In the genomic region with DNA sequence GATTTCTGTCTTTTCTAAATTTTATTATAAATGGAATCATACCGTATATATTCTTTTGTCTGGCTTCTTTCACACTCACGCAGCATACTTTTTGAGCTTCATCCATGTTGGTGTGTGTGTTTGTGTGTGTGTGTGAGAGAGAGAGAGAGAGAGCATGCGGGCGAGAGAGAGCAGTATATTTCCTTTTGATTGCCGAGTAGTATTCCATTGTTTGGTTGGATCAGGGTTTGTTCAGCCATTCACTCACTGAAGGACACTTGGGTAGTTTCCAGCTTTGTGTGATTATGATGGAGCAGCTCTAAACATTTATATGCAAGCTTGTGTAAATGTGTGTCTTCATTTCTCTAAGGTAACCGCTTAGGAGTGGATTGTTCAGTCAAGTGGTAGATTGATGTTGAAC, we compare ENCODE assay signal across 30 cellular contexts. TPM values are rescaled to one million over a fixed set of nuclear protein-coding genes. Genes with fewer than 3 reads are reported as not detected.
"Had no signal": no experiment of that assay in that cellular context is flagged by ENCODE, and none has a peak within 500 bp of the region (broad histone marks: within the 10 kb centered on the region; RNA-seq: fewer than 3 reads in every experiment).

No MANE protein-coding gene starts in this region.

- H3K4me3 Mint-ChIP-seq: activated CD4-positive, alpha-beta memory T cell treated with anti-CD3 and anti-CD28 coated beads, Interleukin-2, amount 10 ng/mL, durations not matched to agents 7 days and 5 days; activated CD4-positive, alpha-beta T cell treated with anti-CD3 and anti-CD28 coated beads for 36 hours; activated naive CD4-positive, alpha-beta T cell treated with anti-CD3 and anti-CD28 coated beads for 36 hours; activated naive CD8-positive, alpha-beta T cell; activated T-helper 17 cell treated with anti-CD3 and anti-CD28 coated beads, Interleukin-2, amount 50 U/mL, for 72 hours; brain had no signal

- H3K9me3 ChIP-seq: MG63, SJCRH30, SK-N-SH had no signal

- H3K4me1 Mint-ChIP-seq: activated T-helper 17 cell treated with anti-CD3 and anti-CD28 coated beads, Interleukin-2, amount 50 U/mL, for 72 hours had no signal

- ATAC-seq: activated CD4-positive, alpha-beta T cell treated with anti-CD3 and anti-CD28 coated beads for 36 hours; activated T-helper 17 cell treated with anti-CD3 and anti-CD28 coated beads, Interleukin-2, amount 50 U/mL, for 72 hours had no signal

- H3K4me3 ChIP-seq: cardiac muscle cell, MG63, PC-9, SJCRH30 had no signal

- H3K36me3 ChIP-seq: cardiac muscle cell, MG63, SJCRH30, WERI-Rb-1 had no signal

- H3K9me3 Mint-ChIP-seq: activated CD4-positive, alpha-beta memory T cell treated with anti-CD3 and anti-CD28 coated beads, Interleukin-2, amount 10 ng/mL, durations not matched to agents 7 days and 5 days; activated naive CD4-positive, alpha-beta T cell treated with anti-CD3 and anti-CD28 coated beads for 36 hours; activated T-helper 17 cell treated with anti-CD3 and anti-CD28 coated beads, Interleukin-2, amount 50 U/mL, for 72 hours had no signal

- H3K27me3 ChIP-seq: SJCRH30 had no signal

- H2AFZ ChIP-seq: PC-9 had no signal

- H3K36me3 Mint-ChIP-seq: activated naive CD8-positive, alpha-beta T cell; brain had no signal

- H3K4me2 ChIP-seq: PC-9, SK-N-SH had no signal

- FAIRE-seq: astrocyte had no signal

- H3K9ac ChIP-seq: SK-N-SH had no signal

- H3K27ac ChIP-seq: cardiac muscle cell, PC-9, RWPE1, SJCRH30, WERI-Rb-1 had no signal

- H3K27me3 Mint-ChIP-seq: activated naive CD8-positive, alpha-beta T cell; activated T-helper 17 cell treated with anti-CD3 and anti-CD28 coated beads, Interleukin-2, amount 50 U/mL, for 72 hours had no signal

- DNase-seq: activated CD4-positive, alpha-beta memory T cell treated with anti-CD3 and anti-CD28 coated beads, Interleukin-2, amount 10 ng/mL, durations not matched to agents 7 days and 5 days; activated CD4-positive, alpha-beta T cell treated with anti-CD3 and anti-CD28 coated beads for 36 hours; activated CD4-positive, alpha-beta T cell treated with anti-CD3 and anti-CD28 coated beads, Interleukin-2, amount 50 U/mL, for 1 hour; activated gamma-delta T cell; activated naive CD4-positive, alpha-beta T cell treated with anti-CD3 and anti-CD28 coated beads for 36 hours; activated T-cell treated with anti-CD3 and anti-CD28 coated beads for 4 hours; activated T-cell treated with anti-CD3 and anti-CD28 coated beads, Interleukin-2, amount 50 U/mL, for 48 hours; amygdala; MG63; NCI-H1105; NCI-H146; NCI-H187 treated with DMSO at 0.1 percent for 48 hours; NCI-H2171; NCI-H2227 treated with DMSO at 0.1 percent for 48 hours; NCI-H446 treated with DMSO at 0.1 percent for 48 hours; NCI-H524 treated with DMSO at 0.1 percent for 48 hours; PC-9; Right ventricle myocardium superior; SJCRH30; SK-N-SH; T-helper 1 cell; WERI-Rb-1 had no signal

- H3K27ac Mint-ChIP-seq: activated CD4-positive, alpha-beta memory T cell treated with anti-CD3 and anti-CD28 coated beads, Interleukin-2, amount 10 ng/mL, durations not matched to agents 7 days and 5 days; activated CD4-positive, alpha-beta T cell treated with anti-CD3 and anti-CD28 coated beads for 36 hours; activated naive CD4-positive, alpha-beta T cell treated with anti-CD3 and anti-CD28 coated beads for 36 hours; activated naive CD8-positive, alpha-beta T cell; activated T-helper 17 cell treated with anti-CD3 and anti-CD28 coated beads, Interleukin-2, amount 50 U/mL, for 72 hours; brain had no signal

RNA-seq across cellular contexts. Expression of a gene that starts 15.3 kb away (rescaled TPM):
- total RNA-seq: activated CD4-positive, alpha-beta memory T cell treated with anti-CD3 and anti-CD28 coated beads, Interleukin-2, amount 10 ng/mL, durations not matched to agents 7 days and 5 days; activated CD4-positive, alpha-beta T cell treated with anti-CD3 and anti-CD28 coated beads for 36 hours; activated CD8-positive, alpha-beta memory T cell treated with anti-CD3 and anti-CD28 coated beads for 36 hours; activated naive CD4-positive, alpha-beta T cell treated with anti-CD3 and anti-CD28 coated beads for 36 hours; astrocyte; cardiac muscle cell; SJCRH30; T-helper 2 cell treated with Interferon-gamma antibody and Interleukin-4, amounts not matched to agents 100 ng/mL and 5 ng/mL, for 36 hours had no signal
- polyA plus RNA-seq: SK-N-SH had no signal
